Comparison of ENCODE assay signal across 2 cellular contexts in genomic region chr16:892536-893255, GRCh38.
TF ChIP-seq lines count a peak whose summit lies in the region.

No MANE protein-coding gene starts in this region.

TF ChIP-seq in K562, 482 proteins besides CTCF, POLR2A, EP300 and RAD21 (continues in another document):
- TF ChIP-seq, protein P1, sequence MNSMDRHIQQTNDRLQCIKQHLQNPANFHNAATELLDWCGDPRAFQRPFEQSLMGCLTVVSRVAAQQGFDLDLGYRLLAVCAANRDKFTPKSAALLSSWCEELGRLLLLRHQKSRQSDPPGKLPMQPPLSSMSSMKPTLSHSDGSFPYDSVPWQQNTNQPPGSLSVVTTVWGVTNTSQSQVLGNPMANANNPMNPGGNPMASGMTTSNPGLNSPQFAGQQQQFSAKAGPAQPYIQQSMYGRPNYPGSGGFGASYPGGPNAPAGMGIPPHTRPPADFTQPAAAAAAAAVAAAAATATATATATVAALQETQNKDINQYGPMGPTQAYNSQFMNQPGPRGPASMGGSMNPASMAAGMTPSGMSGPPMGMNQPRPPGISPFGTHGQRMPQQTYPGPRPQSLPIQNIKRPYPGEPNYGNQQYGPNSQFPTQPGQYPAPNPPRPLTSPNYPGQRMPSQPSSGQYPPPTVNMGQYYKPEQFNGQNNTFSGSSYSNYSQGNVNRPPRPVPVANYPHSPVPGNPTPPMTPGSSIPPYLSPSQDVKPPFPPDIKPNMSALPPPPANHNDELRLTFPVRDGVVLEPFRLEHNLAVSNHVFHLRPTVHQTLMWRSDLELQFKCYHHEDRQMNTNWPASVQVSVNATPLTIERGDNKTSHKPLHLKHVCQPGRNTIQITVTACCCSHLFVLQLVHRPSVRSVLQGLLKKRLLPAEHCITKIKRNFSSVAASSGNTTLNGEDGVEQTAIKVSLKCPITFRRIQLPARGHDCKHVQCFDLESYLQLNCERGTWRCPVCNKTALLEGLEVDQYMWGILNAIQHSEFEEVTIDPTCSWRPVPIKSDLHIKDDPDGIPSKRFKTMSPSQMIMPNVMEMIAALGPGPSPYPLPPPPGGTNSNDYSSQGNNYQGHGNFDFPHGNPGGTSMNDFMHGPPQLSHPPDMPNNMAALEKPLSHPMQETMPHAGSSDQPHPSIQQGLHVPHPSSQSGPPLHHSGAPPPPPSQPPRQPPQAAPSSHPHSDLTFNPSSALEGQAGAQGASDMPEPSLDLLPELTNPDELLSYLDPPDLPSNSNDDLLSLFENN (IDR thresholded peaks at IDR 0.05; ENCODE audit: low read depth in 2 of 2, low read length in 2 of 2), result no peak
- TF ChIP-seq HDAC2 (IDR thresholded peaks at IDR 0.05) (no peak), TSHZ1 (CRISPR knock-in tag; IDR thresholded peaks at IDR 0.05) (no peak), ZSCAN29 (IDR thresholded peaks at IDR 0.05) (no peak), EHMT2 (IDR thresholded peaks at IDR 0.05) (peak; percentile 61), ARNT (IDR thresholded peaks at IDR 0.05) (no peak), MIER1 (IDR thresholded peaks at IDR 0.05; ENCODE audit: low read depth) (peak; percentile 72), MNT (conservative IDR thresholded peaks at IDR 0.05) (no peak), SLC30A9 (CRISPR knock-in tag; IDR thresholded peaks at IDR 0.05) (no peak), SMC3 (conservative IDR thresholded peaks at IDR 0.05; ENCODE audit: insufficient read depth, low read depth, low read length) (no peak)
- TF ChIP-seq, protein P2, sequence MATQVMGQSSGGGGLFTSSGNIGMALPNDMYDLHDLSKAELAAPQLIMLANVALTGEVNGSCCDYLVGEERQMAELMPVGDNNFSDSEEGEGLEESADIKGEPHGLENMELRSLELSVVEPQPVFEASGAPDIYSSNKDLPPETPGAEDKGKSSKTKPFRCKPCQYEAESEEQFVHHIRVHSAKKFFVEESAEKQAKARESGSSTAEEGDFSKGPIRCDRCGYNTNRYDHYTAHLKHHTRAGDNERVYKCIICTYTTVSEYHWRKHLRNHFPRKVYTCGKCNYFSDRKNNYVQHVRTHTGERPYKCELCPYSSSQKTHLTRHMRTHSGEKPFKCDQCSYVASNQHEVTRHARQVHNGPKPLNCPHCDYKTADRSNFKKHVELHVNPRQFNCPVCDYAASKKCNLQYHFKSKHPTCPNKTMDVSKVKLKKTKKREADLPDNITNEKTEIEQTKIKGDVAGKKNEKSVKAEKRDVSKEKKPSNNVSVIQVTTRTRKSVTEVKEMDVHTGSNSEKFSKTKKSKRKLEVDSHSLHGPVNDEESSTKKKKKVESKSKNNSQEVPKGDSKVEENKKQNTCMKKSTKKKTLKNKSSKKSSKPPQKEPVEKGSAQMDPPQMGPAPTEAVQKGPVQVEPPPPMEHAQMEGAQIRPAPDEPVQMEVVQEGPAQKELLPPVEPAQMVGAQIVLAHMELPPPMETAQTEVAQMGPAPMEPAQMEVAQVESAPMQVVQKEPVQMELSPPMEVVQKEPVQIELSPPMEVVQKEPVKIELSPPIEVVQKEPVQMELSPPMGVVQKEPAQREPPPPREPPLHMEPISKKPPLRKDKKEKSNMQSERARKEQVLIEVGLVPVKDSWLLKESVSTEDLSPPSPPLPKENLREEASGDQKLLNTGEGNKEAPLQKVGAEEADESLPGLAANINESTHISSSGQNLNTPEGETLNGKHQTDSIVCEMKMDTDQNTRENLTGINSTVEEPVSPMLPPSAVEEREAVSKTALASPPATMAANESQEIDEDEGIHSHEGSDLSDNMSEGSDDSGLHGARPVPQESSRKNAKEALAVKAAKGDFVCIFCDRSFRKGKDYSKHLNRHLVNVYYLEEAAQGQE (CRISPR knock-in tag; IDR thresholded peaks at IDR 0.05; ENCODE audit: low read depth), result peak; percentile 85

TF ChIP-seq in liver, 16 proteins besides CTCF, POLR2A, EP300 and RAD21 (continued from another document):
- TF ChIP-seq, protein P2 (IDR thresholded peaks at IDR 0.05), result peak; percentile 74
